8 cellular contexts compared by ENCODE assay signal in the genomic region with DNA sequence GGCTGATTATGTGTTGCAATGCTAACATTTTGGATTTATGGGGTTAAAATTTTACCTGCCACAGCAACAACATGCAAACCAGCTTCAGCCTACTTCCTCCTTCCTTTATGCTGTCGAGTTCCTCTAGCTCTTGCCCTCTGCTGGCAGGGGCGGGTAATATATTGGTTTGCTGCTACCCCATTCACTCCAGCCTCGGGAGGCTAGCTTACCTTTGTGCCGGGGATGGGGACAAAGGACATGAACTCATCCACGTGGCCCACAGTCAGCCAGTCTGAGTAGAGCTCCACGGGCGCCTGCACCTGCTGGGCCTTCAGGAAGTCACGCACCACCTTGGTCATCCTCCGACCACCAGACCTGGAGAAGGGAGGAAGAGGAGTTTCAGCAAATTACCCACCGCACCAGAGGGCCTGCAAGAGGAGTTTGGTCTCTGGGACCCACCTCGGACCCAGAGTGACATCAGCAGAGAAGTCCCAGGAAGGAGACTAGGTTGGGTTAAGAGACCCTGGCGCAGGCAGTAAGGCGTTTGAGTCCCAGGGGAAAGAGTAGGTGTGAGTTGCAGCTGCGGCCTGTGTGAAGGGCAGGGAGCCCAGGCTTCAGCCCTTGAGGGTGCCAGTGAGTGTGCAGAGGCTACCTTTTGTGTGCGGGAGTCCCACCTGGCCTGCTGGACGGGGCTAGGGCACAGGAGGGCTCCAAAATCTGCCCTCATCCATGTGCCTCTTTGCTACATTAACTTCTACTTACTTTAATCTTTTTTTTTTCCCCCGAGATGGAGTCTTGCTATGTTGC. TPM values are rescaled to one million over a fixed set of nuclear protein-coding genes. Genes with fewer than 3 reads are reported as not detected.
DNase-seq lines count a peak whose midpoint lies in the region; ATAC-seq and TF ChIP-seq lines count a peak whose summit lies in the region.

No MANE protein-coding gene starts in this region.

- H3K4me1 ChIP-seq in HEK293 (ENCODE audit: control insufficient read depth, insufficient read depth, low read length): no peaks in the 10 kb centered on the region

- no peaks in the 10 kb centered on the region for H3K9me3 ChIP-seq in HEK293 (ENCODE audit: control insufficient read depth, insufficient read depth, low read depth, low read length)

- no peaks in the 10 kb centered on the region for H3K36me3 ChIP-seq in HEK293 (ENCODE audit: control insufficient read depth in 2 of 2, insufficient read depth in 1 of 2, low read length in 2 of 2)

- no peak overlapping the region for H3K27ac ChIP-seq in HEK293 (ENCODE audit: extremely low read depth, low read depth, low read length)
- H3K27ac ChIP-seq in VCaP: no peak overlapping the region

- POLR2A ChIA-PET in HEK293 (lab: Yijun Ruan, JAX): no interaction called here

- TF ChIP-seq CTCF in HEK293 (tag by site-specific recombination; IDR thresholded peaks at IDR 0.05) (0 out of 2 replicates have a peak, but pooled peaks have one; percentile 16), VCaP (conservative IDR thresholded peaks at IDR 0.05) (peak; percentile 63)

- CTCF ChIA-PET in HEK293 (lab: Yijun Ruan, JAX): interaction anchor here (0.6 to 2.4 kb wide), 10 partner anchors 9 to 384 kb away, joined by 3 to 17 read pairs (median 4); no protein-coding TSS in a partner anchor

- peak; percentile 14 for DNase-seq in DMS114 treated with DMSO at 0.1 percent for 48 hours (lab: John Stamatoyannopoulos, UW; ENCODE audit: unreplicated experiment)
- no peak for DNase-seq in left lobe of liver (ENCODE audit: low spot score)
- DNase-seq in GDM1 (lab: John Stamatoyannopoulos, UW): no peak

- ATAC-seq in left lobe of liver (peak; percentile 65), HG03520 (IDR thresholded peaks at IDR 0.05; ENCODE audit: unreplicated experiment) (no peak), HG03565 (IDR thresholded peaks at IDR 0.05; ENCODE audit: unreplicated experiment) (no peak), HG02610 (IDR thresholded peaks at IDR 0.05; ENCODE audit: unreplicated experiment) (no peak)

- H3K4me3 ChIP-seq in HEK293 (ENCODE audit: low read depth, low read length): no peak overlapping the region

TF ChIP-seq in HEK293, 187 proteins besides CTCF, POLR2A, EP300 and RAD21:
- TF ChIP-seq ZFHX2 (tag by site-specific recombination; conservative IDR thresholded peaks at IDR 0.05): no peak
- TF ChIP-seq ZNF19 (tag by site-specific recombination; IDR thresholded peaks at IDR 0.05; ENCODE audit: low read depth): no peak
- TF ChIP-seq KLF9 (tag by site-specific recombination; IDR thresholded peaks at IDR 0.05; ENCODE audit: low read depth): no peak
- TF ChIP-seq ZNF146 (tag by site-specific recombination; IDR thresholded peaks at IDR 0.05): no peak
- TF ChIP-seq ZNF692 (tag by site-specific recombination; IDR thresholded peaks at IDR 0.05): no peak
- TF ChIP-seq GLI2 (tag by site-specific recombination; IDR thresholded peaks at IDR 0.05; ENCODE audit: borderline replicate concordance, low read depth): no peak
- no peak for TF ChIP-seq ZNF302 (tag by site-specific recombination; IDR thresholded peaks at IDR 0.05; ENCODE audit: low read depth)
- no peak for TF ChIP-seq MYNN (tag by site-specific recombination; IDR thresholded peaks at IDR 0.05; ENCODE audit: borderline replicate concordance)
- no peak for TF ChIP-seq ZNF530 (tag by site-specific recombination; IDR thresholded peaks at IDR 0.05; ENCODE audit: low read depth)
- TF ChIP-seq, protein P1, sequence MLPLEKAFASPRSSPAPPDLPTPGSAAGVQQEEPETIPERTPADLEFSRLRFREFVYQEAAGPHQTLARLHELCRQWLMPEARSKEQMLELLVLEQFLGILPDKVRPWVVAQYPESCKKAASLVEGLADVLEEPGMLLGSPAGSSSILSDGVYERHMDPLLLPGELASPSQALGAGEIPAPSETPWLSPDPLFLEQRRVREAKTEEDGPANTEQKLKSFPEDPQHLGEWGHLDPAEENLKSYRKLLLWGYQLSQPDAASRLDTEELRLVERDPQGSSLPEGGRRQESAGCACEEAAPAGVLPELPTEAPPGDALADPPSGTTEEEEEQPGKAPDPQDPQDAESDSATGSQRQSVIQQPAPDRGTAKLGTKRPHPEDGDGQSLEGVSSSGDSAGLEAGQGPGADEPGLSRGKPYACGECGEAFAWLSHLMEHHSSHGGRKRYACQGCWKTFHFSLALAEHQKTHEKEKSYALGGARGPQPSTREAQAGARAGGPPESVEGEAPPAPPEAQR (tag by site-specific recombination; IDR thresholded peaks at IDR 0.05): no peak
- TF ChIP-seq SP3 (tag by site-specific recombination; IDR thresholded peaks at IDR 0.05): no peak
- TF ChIP-seq ZNF76 (tag by site-specific recombination; IDR thresholded peaks at IDR 0.05; ENCODE audit: borderline replicate concordance, low read depth): no peak
- TF ChIP-seq, protein P2, sequence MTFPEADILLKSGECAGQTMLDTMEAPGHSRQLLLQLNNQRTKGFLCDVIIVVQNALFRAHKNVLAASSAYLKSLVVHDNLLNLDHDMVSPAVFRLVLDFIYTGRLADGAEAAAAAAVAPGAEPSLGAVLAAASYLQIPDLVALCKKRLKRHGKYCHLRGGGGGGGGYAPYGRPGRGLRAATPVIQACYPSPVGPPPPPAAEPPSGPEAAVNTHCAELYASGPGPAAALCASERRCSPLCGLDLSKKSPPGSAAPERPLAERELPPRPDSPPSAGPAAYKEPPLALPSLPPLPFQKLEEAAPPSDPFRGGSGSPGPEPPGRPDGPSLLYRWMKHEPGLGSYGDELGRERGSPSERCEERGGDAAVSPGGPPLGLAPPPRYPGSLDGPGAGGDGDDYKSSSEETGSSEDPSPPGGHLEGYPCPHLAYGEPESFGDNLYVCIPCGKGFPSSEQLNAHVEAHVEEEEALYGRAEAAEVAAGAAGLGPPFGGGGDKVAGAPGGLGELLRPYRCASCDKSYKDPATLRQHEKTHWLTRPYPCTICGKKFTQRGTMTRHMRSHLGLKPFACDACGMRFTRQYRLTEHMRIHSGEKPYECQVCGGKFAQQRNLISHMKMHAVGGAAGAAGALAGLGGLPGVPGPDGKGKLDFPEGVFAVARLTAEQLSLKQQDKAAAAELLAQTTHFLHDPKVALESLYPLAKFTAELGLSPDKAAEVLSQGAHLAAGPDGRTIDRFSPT (tag by site-specific recombination; IDR thresholded peaks at IDR 0.05): no peak
- TF ChIP-seq, protein P3, sequence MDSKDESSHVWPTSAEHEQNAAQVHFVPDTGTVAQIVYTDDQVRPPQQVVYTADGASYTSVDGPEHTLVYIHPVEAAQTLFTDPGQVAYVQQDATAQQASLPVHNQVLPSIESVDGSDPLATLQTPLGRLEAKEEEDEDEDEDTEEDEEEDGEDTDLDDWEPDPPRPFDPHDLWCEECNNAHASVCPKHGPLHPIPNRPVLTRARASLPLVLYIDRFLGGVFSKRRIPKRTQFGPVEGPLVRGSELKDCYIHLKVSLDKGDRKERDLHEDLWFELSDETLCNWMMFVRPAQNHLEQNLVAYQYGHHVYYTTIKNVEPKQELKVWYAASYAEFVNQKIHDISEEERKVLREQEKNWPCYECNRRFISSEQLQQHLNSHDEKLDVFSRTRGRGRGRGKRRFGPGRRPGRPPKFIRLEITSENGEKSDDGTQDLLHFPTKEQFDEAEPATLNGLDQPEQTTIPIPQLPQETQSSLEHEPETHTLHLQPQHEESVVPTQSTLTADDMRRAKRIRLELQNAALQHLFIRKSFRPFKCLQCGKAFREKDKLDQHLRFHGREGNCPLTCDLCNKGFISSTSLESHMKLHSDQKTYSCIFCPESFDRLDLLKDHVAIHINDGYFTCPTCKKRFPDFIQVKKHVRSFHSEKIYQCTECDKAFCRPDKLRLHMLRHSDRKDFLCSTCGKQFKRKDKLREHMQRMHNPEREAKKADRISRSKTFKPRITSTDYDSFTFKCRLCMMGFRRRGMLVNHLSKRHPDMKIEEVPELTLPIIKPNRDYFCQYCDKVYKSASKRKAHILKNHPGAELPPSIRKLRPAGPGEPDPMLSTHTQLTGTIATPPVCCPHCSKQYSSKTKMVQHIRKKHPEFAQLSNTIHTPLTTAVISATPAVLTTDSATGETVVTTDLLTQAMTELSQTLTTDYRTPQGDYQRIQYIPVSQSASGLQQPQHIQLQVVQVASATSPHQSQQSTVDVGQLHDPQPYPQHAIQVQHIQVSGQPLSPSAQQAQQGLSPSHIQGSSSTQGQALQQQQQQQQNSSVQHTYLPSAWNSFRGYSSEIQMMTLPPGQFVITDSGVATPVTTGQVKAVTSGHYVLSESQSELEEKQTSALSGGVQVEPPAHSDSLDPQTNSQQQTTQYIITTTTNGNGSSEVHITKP (tag by site-specific recombination; IDR thresholded peaks at IDR 0.05): no peak
- no peak for TF ChIP-seq ZNF311 (tag by site-specific recombination; IDR thresholded peaks at IDR 0.05; ENCODE audit: borderline replicate concordance)
- TF ChIP-seq ZFP69B (tag by site-specific recombination; IDR thresholded peaks at IDR 0.05): no peak
- no peak for TF ChIP-seq ZIC2 (tag by site-specific recombination; IDR thresholded peaks at IDR 0.05)
- TF ChIP-seq ZNF133 (tag by site-specific recombination; IDR thresholded peaks at IDR 0.05): no peak
- TF ChIP-seq, protein P4, sequence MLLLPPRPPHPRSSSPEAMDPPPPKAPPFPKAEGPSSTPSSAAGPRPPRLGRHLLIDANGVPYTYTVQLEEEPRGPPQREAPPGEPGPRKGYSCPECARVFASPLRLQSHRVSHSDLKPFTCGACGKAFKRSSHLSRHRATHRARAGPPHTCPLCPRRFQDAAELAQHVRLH (tag by site-specific recombination; IDR thresholded peaks at IDR 0.05): no peak
- TF ChIP-seq ZNF335 (tag by site-specific recombination; conservative IDR thresholded peaks at IDR 0.05): no peak

RNA-seq across cellular contexts. Expression of gene SDHB, which starts 21.8 kb away (rescaled TPM):
- total RNA-seq in left lobe of liver: 140 TPM

RNA-seq across cellular contexts. Expression of gene PADI2, which starts 43.6 kb away (rescaled TPM):
- total RNA-seq in left lobe of liver: 0.40 TPM
